ENCODE assay signal across 8 cellular contexts in genomic region chrX:153460826-153461225, GRCh38. TPM values are rescaled to one million over a fixed set of nuclear protein-coding genes. Genes with fewer than 3 reads are reported as not detected.
DNase-seq lines count a peak whose midpoint lies in the region; ATAC-seq and TF ChIP-seq lines count a peak whose summit lies in the region.

No MANE protein-coding gene starts in this region.

- H3K9me3 ChIP-seq in adipocyte (ENCODE audit: control insufficient read depth, low read length): no peaks in the 10 kb centered on the region

- H3K27ac Mint-ChIP-seq in CD14-positive monocyte: no peak overlapping the region

- peak; percentile 48 for TF ChIP-seq CTCF in CD14-positive monocyte (IDR thresholded peaks at IDR 0.05)
- peak; percentile 74 for TF ChIP-seq CTCF in GM20000 (IDR thresholded peaks at IDR 0.05; ENCODE audit: extremely low read depth, missing control alignments)

- H3K4me1 Mint-ChIP-seq in CD14-positive monocyte: no peaks in the 10 kb centered on the region

- DNase-seq in CD14-positive monocyte (ENCODE audit: low spot score) (peak; percentile 31), GM20000 (ENCODE audit: low spot score) (peak; percentile 69), RKO (ENCODE audit: low spot score) (peak; percentile 56), adipocyte (ENCODE audit: low read depth) (peak; percentile 64), inferior parietal cortex (ENCODE audit: extremely low spot score) (peak; percentile 53), epidermal melanocyte (ENCODE audit: insufficient read length, low spot score) (no peak)
- DNase-seq in stimulated activated CD4-positive, alpha-beta T cell treated with anti-CD3 and anti-CD28 coated beads, Interleukin-4, amount 100 ng/mL, for 4 hours: peak; percentile 26 to 48

- intact Hi-C loops in CD14-positive monocyte (cut with micrococcal nuclease): no loop called here

- no peak overlapping the region for H3K4me3 Mint-ChIP-seq in CD14-positive monocyte

- H3K9me3 Mint-ChIP-seq in CD14-positive monocyte: no peaks in the 10 kb centered on the region

- no peak overlapping the region for H3K4me3 ChIP-seq in adipocyte (ENCODE audit: low read length)

- ATAC-seq in GM19397 (IDR thresholded peaks at IDR 0.05; ENCODE audit: unreplicated experiment): no peak

- peaks cover 4% of the 10 kb centered on the region for H3K27me3 ChIP-seq in adipocyte (replicated peaks; ENCODE audit: control insufficient read depth, insufficient read depth, low read length)

- H3K4me1 ChIP-seq in adipocyte (ENCODE audit: control insufficient read depth, insufficient read depth, low read length): no peaks in the 10 kb centered on the region

- no peak overlapping the region for H3K9ac ChIP-seq in adipocyte (ENCODE audit: low read length)

- H3K36me3 Mint-ChIP-seq in CD14-positive monocyte: peaks cover 36 to 57% of the 10 kb centered on the region in 2 donors

- peaks cover 0 to 8% (median 0%) of the 10 kb centered on the region in 3 donors for H3K27me3 Mint-ChIP-seq in CD14-positive monocyte (ENCODE audit: low read depth in 3 of 3)

- H3K36me3 ChIP-seq in adipocyte (ENCODE audit: control insufficient read depth, insufficient read depth, low read length, severe bottlenecking): no peaks in the 10 kb centered on the region

RNA-seq across cellular contexts. Expression of gene HAUS7, which starts 9.6 kb away (rescaled TPM):
- polyA plus RNA-seq in CD14-positive monocyte: 10 to 100 TPM; 23.8 to 26.7 TPM

RNA-seq across cellular contexts. Expression of gene TREX2, which starts 15.0 kb away (rescaled TPM):
- polyA plus RNA-seq in CD14-positive monocyte: not detected

RNA-seq across cellular contexts. Expression of gene BGN, which starts 34.0 kb away (rescaled TPM):
- polyA plus RNA-seq in CD14-positive monocyte: not detected

RNA-seq across cellular contexts. Expression of gene ZFP92, which starts 49.6 kb away (rescaled TPM):
- under 1 TPM; 0.04 to 0.13 TPM for polyA plus RNA-seq in CD14-positive monocyte

RNA-seq across cellular contexts. Expression of gene ATP2B3, which starts 56.6 kb away (rescaled TPM):
- not detected for polyA plus RNA-seq in CD14-positive monocyte
